ENCODE assay signal across 1 cellular context in genomic region chr11:6315811-6316425, GRCh38.
TF ChIP-seq lines count a peak whose summit lies in the region.

No MANE protein-coding gene starts in this region.

TF ChIP-seq in GM23338, 12 proteins besides CTCF, POLR2A, EP300 and RAD21 (continued from another document):
- TF ChIP-seq ZNF462 (CRISPR knock-in tag; IDR thresholded peaks at IDR 0.05) (no peak), REST (IDR thresholded peaks at IDR 0.05; ENCODE audit: unreplicated experiment) (no peak), EZH2 (IDR thresholded peaks at IDR 0.05; ENCODE audit: low read depth, unreplicated experiment) (no peak), EZH2phosphoT487 (IDR thresholded peaks at IDR 0.05; ENCODE audit: unreplicated experiment) (no peak), POLR2AphosphoS5 (IDR thresholded peaks at IDR 0.05; ENCODE audit: low read depth) (no peak), STAT1 (IDR thresholded peaks at IDR 0.05; ENCODE audit: unreplicated experiment) (no peak), ZNF331 (CRISPR knock-in tag; IDR thresholded peaks at IDR 0.05; ENCODE audit: low read depth) (no peak), JUNB (IDR thresholded peaks at IDR 0.05; ENCODE audit: unreplicated experiment) (no peak), ZNF114 (CRISPR knock-in tag; IDR thresholded peaks at IDR 0.05) (no peak)
